In genomic region chr10:89207181-89207800, GRCh38 we compare ENCODE assay signal across 2 cellular contexts.
A peak's percentile ranks its signal among the peaks of the same experiment; 100 is the strongest.
TF ChIP-seq lines count a peak whose summit lies in the region.

CH25H (minus strand) TSS chr10:89207317; CDS start chr10:89207292, 25 bp downstream.

TF ChIP-seq in SK-N-SH, 30 proteins besides CTCF, POLR2A, EP300 and RAD21 (continued from another document):
- no peak for TF ChIP-seq MEF2A (IDR thresholded peaks at IDR 0.05; ENCODE audit: borderline replicate concordance, low read depth)
TF ChIP-seq in SK-N-SH: peak in this region for 0.

TF ChIP-seq in GM12878, 131 proteins besides CTCF, POLR2A, EP300 and RAD21 (continued from another document):
- peak; percentile 33; the same call in 1 of the 2 replicates for TF ChIP-seq EZH2 (IDR thresholded peaks at IDR 0.05; ENCODE audit: borderline replicate concordance, control insufficient read depth, low read depth, low read length)
- TF ChIP-seq CUX1 (IDR thresholded peaks at IDR 0.05; ENCODE audit: insufficient replicate concordance, low read depth, low read length) = no peak
TF ChIP-seq in GM12878: peak in this region for 1.
